In genomic region chr3:48088056-48088748, GRCh38 we compare ENCODE assay signal across 1 cellular context.
A peak's percentile ranks its signal among the peaks of the same experiment; 100 is the strongest.
TF ChIP-seq lines count a peak whose summit lies in the region.

No MANE protein-coding gene starts in this region.

TF ChIP-seq in HepG2, 621 proteins besides CTCF, POLR2A, EP300 and RAD21 (continued from another document and continues in another):
- no peak for TF ChIP-seq GMEB2 (CRISPR knock-in tag; IDR thresholded peaks at IDR 0.05; ENCODE audit: low read depth)
- no peak for TF ChIP-seq NKX3-1 (CRISPR knock-in tag; IDR thresholded peaks at IDR 0.05)
- TF ChIP-seq ZNF234 (CRISPR knock-in tag; conservative IDR thresholded peaks at IDR 0.05) = peak; percentile 81; the same call in 1 of the 2 replicates
- TF ChIP-seq PHF20 (CRISPR knock-in tag; IDR thresholded peaks at IDR 0.05) = peak; percentile 24; the same call in 1 of the 2 replicates
- no peak for TF ChIP-seq SPEN (CRISPR knock-in tag; IDR thresholded peaks at IDR 0.05; ENCODE audit: low read depth)
- TF ChIP-seq GLI4 (CRISPR knock-in tag; IDR thresholded peaks at IDR 0.05; ENCODE audit: borderline replicate concordance) = 0 out of 2 replicates have a peak, but pooled peaks have one; percentile 23
- no peak for TF ChIP-seq ZNF121 (CRISPR knock-in tag; IDR thresholded peaks at IDR 0.05)
- TF ChIP-seq ZFP82 (CRISPR knock-in tag; IDR thresholded peaks at IDR 0.05; ENCODE audit: borderline replicate concordance) = 0 out of 2 replicates have a peak, but pooled peaks have one; percentile 38
- no peak for TF ChIP-seq ZBTB14 (CRISPR knock-in tag; IDR thresholded peaks at IDR 0.05)
- no peak for TF ChIP-seq KLF11 (CRISPR knock-in tag; IDR thresholded peaks at IDR 0.05)
- TF ChIP-seq ZSCAN5A (CRISPR knock-in tag; IDR thresholded peaks at IDR 0.05; ENCODE audit: borderline replicate concordance) = no peak
- TF ChIP-seq THAP8 (CRISPR knock-in tag; IDR thresholded peaks at IDR 0.05; ENCODE audit: borderline replicate concordance) = 0 out of 2 replicates have a peak, but pooled peaks have one; percentile 55
- TF ChIP-seq ZNF605 (CRISPR knock-in tag; IDR thresholded peaks at IDR 0.05) = no peak
- no peak for TF ChIP-seq KAT7 (CRISPR knock-in tag; IDR thresholded peaks at IDR 0.05; ENCODE audit: borderline replicate concordance)
- no peak for TF ChIP-seq BCLAF1 (IDR thresholded peaks at IDR 0.05)
- TF ChIP-seq ZBTB21 (CRISPR knock-in tag; IDR thresholded peaks at IDR 0.05) = no peak
- no peak for TF ChIP-seq SP5 (CRISPR knock-in tag; IDR thresholded peaks at IDR 0.05; ENCODE audit: borderline replicate concordance, low read depth)
- 0 out of 2 replicates have a peak, but pooled peaks have one; percentile 36 for TF ChIP-seq HOXA9 (CRISPR knock-in tag; IDR thresholded peaks at IDR 0.05; ENCODE audit: borderline replicate concordance)
- no peak for TF ChIP-seq ZGPAT (CRISPR knock-in tag; IDR thresholded peaks at IDR 0.05)
- no peak for TF ChIP-seq ZNF431 (CRISPR knock-in tag; IDR thresholded peaks at IDR 0.05; ENCODE audit: borderline replicate concordance, low read depth)
- no peak for TF ChIP-seq ZHX2 (IDR thresholded peaks at IDR 0.05; ENCODE audit: low read depth)
- TF ChIP-seq ZHX2 (CRISPR knock-in tag; IDR thresholded peaks at IDR 0.05; ENCODE audit: borderline replicate concordance) = no peak
- no peak for TF ChIP-seq ZNF3 (CRISPR knock-in tag; IDR thresholded peaks at IDR 0.05)
- no peak for TF ChIP-seq KDM1A (CRISPR knock-in tag; IDR thresholded peaks at IDR 0.05)
- no peak for TF ChIP-seq SALL2 (CRISPR knock-in tag; IDR thresholded peaks at IDR 0.05)
- TF ChIP-seq ELF1 (CRISPR knock-in tag; IDR thresholded peaks at IDR 0.05) = no peak
- TF ChIP-seq CBFB (CRISPR knock-in tag; IDR thresholded peaks at IDR 0.05) = no peak
- peak; percentile 25; the same call in 1 of the 2 replicates for TF ChIP-seq ZC3H13 (CRISPR knock-in tag; IDR thresholded peaks at IDR 0.05)
- TF ChIP-seq USF2 (IDR thresholded peaks at IDR 0.05; ENCODE audit: low read depth, low read length) = no peak
- no peak for TF ChIP-seq USF2 (CRISPR knock-in tag; IDR thresholded peaks at IDR 0.05; ENCODE audit: borderline replicate concordance)
- no peak for TF ChIP-seq BRCA1 (CRISPR knock-in tag; IDR thresholded peaks at IDR 0.05)
- peak; percentile 3; the same call in 1 of the 2 replicates for TF ChIP-seq HDAC1 (CRISPR knock-in tag; IDR thresholded peaks at IDR 0.05)
- TF ChIP-seq TFE3 (CRISPR knock-in tag; IDR thresholded peaks at IDR 0.05) = no peak
- no peak for TF ChIP-seq CEBPZ (IDR thresholded peaks at IDR 0.05; ENCODE audit: low read length)
- TF ChIP-seq GATA4 (IDR thresholded peaks at IDR 0.05; ENCODE audit: borderline replicate concordance, low read depth) = no peak
- no peak for TF ChIP-seq ONECUT2 (CRISPR knock-in tag; IDR thresholded peaks at IDR 0.05)
